8 cellular contexts compared by ENCODE assay signal in genomic region chr19:43474986-43475705, GRCh38. TPM values are rescaled to one million over a fixed set of nuclear protein-coding genes. Genes with fewer than 3 reads are reported as not detected.
DNase-seq lines count a peak whose midpoint lies in the region; ATAC-seq and TF ChIP-seq lines count a peak whose summit lies in the region.

No MANE protein-coding gene starts in this region.

- no peak for TF ChIP-seq CTCF in GM13977 (IDR thresholded peaks at IDR 0.05; ENCODE audit: extremely low read depth, insufficient read depth, missing control alignments)

- H3K27me3 Mint-ChIP-seq in activated T-helper 17 cell treated with anti-CD3 and anti-CD28 coated beads, Interleukin-2, amount 50 U/mL, for 72 hours, result no peaks in the 10 kb centered on the region

- no peaks in the 10 kb centered on the region for H3K4me1 ChIP-seq in muscle layer of duodenum (ENCODE audit: control insufficient read depth in 1 of 2, insufficient read depth in 2 of 2, low read length in 2 of 2)

- DNase-seq in GM13977 (ENCODE audit: low spot score), result peak; percentile 95
- DNase-seq in fibroblast of gingiva (ENCODE audit: low read depth), result peak; percentile 92
- peak; percentile 99 for DNase-seq in stimulated activated CD8-positive, alpha-beta memory T cell treated with anti-CD3 and anti-CD28 coated beads, Interleukin-4, amount 100 ng/mL, for 48 hours

- H3K4me3 Mint-ChIP-seq in activated T-helper 17 cell treated with anti-CD3 and anti-CD28 coated beads, Interleukin-2, amount 50 U/mL, for 72 hours, result peak overlapping the region; percentile 80

- H3K27ac Mint-ChIP-seq in activated T-helper 17 cell treated with anti-CD3 and anti-CD28 coated beads, Interleukin-2, amount 50 U/mL, for 72 hours, result peak overlapping the region; percentile 85

- peaks cover 7% of the 10 kb centered on the region for H3K4me1 Mint-ChIP-seq in activated T-helper 17 cell treated with anti-CD3 and anti-CD28 coated beads, Interleukin-2, amount 50 U/mL, for 72 hours

- peaks cover 4% of the 10 kb centered on the region in 2 donors for H3K36me3 ChIP-seq in muscle layer of duodenum (ENCODE audit: control insufficient read depth in 1 of 2, insufficient read depth in 2 of 2, low read length in 2 of 2)

- H3K27me3 ChIP-seq in muscle layer of duodenum (ENCODE audit: low read depth, low read length), result no peaks in the 10 kb centered on the region

- H3K27ac ChIP-seq in muscle layer of duodenum (ENCODE audit: low read length), result peak overlapping the region; percentile 62

- ATAC-seq in HG03442 (IDR thresholded peaks at IDR 0.05; ENCODE audit: unreplicated experiment) (peak; percentile 47), HG02840 (IDR thresholded peaks at IDR 0.05; ENCODE audit: low FRiP score, unreplicated experiment) (no peak)
- ATAC-seq in activated T-helper 17 cell treated with anti-CD3 and anti-CD28 coated beads, Interleukin-2, amount 50 U/mL, for 72 hours (replicated peaks), result peak; percentile 94

- no peaks in the 10 kb centered on the region for H3K9me3 ChIP-seq in muscle layer of duodenum (ENCODE audit: control insufficient read depth in 1 of 2, low read length in 2 of 2)

- H3K36me3 Mint-ChIP-seq in activated T-helper 17 cell treated with anti-CD3 and anti-CD28 coated beads, Interleukin-2, amount 50 U/mL, for 72 hours (ENCODE audit: low read depth), result peaks cover 18% of the 10 kb centered on the region

- peaks cover 3% of the 10 kb centered on the region for H3K9me3 Mint-ChIP-seq in activated T-helper 17 cell treated with anti-CD3 and anti-CD28 coated beads, Interleukin-2, amount 50 U/mL, for 72 hours

- peak overlapping the region; percentile 52 to 57 for H3K4me3 ChIP-seq in muscle layer of duodenum (ENCODE audit: low read depth in 1 of 2, low read length in 2 of 2)

- in situ Hi-C loops in GM13977 (cut with MboI; ENCODE audit: low pct_unique_long_range_greater_than_20kb, low sequenced_read_pairs, unreplicated experiment), result no loop called here

TF ChIP-seq in PFSK-1, 5 proteins besides CTCF, POLR2A, EP300 and RAD21:
- TF ChIP-seq FOXP2 (optimal IDR thresholded peaks at IDR 0.05; ENCODE audit: borderline replicate concordance, extremely low read depth, extremely low read length, insufficient read depth) (peak; percentile 49), TAF1 (IDR thresholded peaks at IDR 0.05; ENCODE audit: borderline replicate concordance, insufficient read depth, low read length) (no peak)
TF ChIP-seq in PFSK-1: peak in this region for 1.

RNA-seq across cellular contexts. Expression of gene LYPD3, which starts 9.7 kb away (rescaled TPM):
- polyA plus RNA-seq in PFSK-1 (2012; ENCODE audit: insufficient read length, low read depth), result 4.8 TPM
- total RNA-seq in activated T-helper 17 cell treated with anti-CD3 and anti-CD28 coated beads, Interleukin-2, amount 50 U/mL, for 72 hours, result 1 to 10 TPM; 1.0 to 3.0 TPM

RNA-seq across cellular contexts. Expression of gene PHLDB3, which starts 29.4 kb away (rescaled TPM):
- polyA plus RNA-seq in PFSK-1 (2012; ENCODE audit: insufficient read length, low read depth), result 39.4 TPM
- 10 to 100 TPM; 16.7 to 25.5 TPM for total RNA-seq in activated T-helper 17 cell treated with anti-CD3 and anti-CD28 coated beads, Interleukin-2, amount 50 U/mL, for 72 hours

RNA-seq across cellular contexts. Expression of gene ETHE1, which starts 51.9 kb away (rescaled TPM):
- polyA plus RNA-seq in PFSK-1 (2012; ENCODE audit: insufficient read length, low read depth), result 126 TPM
- 10 to 100 TPM; 71.1 to 74.0 TPM for total RNA-seq in activated T-helper 17 cell treated with anti-CD3 and anti-CD28 coated beads, Interleukin-2, amount 50 U/mL, for 72 hours

RNA-seq across cellular contexts. Expression of gene ZNF575, which starts 57.8 kb away (rescaled TPM):
- 1.2 TPM for polyA plus RNA-seq in PFSK-1 (2012; ENCODE audit: insufficient read length, low read depth)
- 1 to 10 TPM in 1 of 2 donors, under 1 TPM in 1; 0.86 to 1.7 TPM for total RNA-seq in activated T-helper 17 cell treated with anti-CD3 and anti-CD28 coated beads, Interleukin-2, amount 50 U/mL, for 72 hours
